In genomic region chr9:111959468-111959941, GRCh38 we compare ENCODE assay signal across 10 cellular contexts.
A peak's percentile ranks its signal among the peaks of the same experiment; 100 is the strongest.
DNase-seq lines count a peak whose midpoint lies in the region; ATAC-seq, FAIRE-seq and TF ChIP-seq lines count a peak whose summit lies in the region.
"Had no signal": no experiment of that assay in that cellular context is flagged by ENCODE, and none has a peak within 500 bp of the region (broad histone marks: within the 10 kb centered on the region; RNA-seq: fewer than 3 reads in every experiment).

No MANE protein-coding gene starts in this region.

- intact Hi-C loops in A673 (cut with micrococcal nuclease; ENCODE audit: unreplicated experiment) = no loop called here

- H3K4me3 ChIP-seq in Peyer's patch = peak overlapping the region in 1 of 4 donors; percentile 17
- H3K4me3 ChIP-seq in gastroesophageal sphincter = no peak overlapping the region
- peak overlapping the region; percentile 7 for H3K4me3 ChIP-seq in skeletal muscle satellite cell (ENCODE audit: low read length)
- H3K4me3 ChIP-seq in A673 (ENCODE audit: low read depth, low read length, poor library complexity, severe bottlenecking) = no peak overlapping the region

- POLR2A ChIA-PET in A673 (lab: Charles Lee; ENCODE audit: low non-redundant PET) = no interaction called here

- H3K27me3 ChIP-seq in Peyer's patch (no peaks in the 10 kb centered on the region), gastroesophageal sphincter (no peaks in the 10 kb centered on the region), skeletal muscle satellite cell (ENCODE audit: control insufficient read depth, insufficient read depth, low read length) (no peaks in the 10 kb centered on the region), A673 (replicated peaks; ENCODE audit: insufficient read depth, low read depth, low read length, poor library complexity) (no peaks in the 10 kb centered on the region)

- no peak for TF ChIP-seq POLR2A in H54 (IDR thresholded peaks at IDR 0.05; ENCODE audit: low read depth, low read length)
- peak; percentile 42 to 76 for TF ChIP-seq POLR2A in Peyer's patch (IDR thresholded peaks at IDR 0.05)
- TF ChIP-seq POLR2A in gastroesophageal sphincter (IDR thresholded peaks at IDR 0.05) = no peak

- 63 to 88% methylated on average over 1 to 2 of the region's 2 CpGs for WGBS in gastroesophageal sphincter (ENCODE audit: low coverage in 1 of 2), 2 donors

- peak; percentile 99 for FAIRE-seq in H54 (lab: Jason Lieb, UNC)

- peak overlapping the region; percentile 86 for H3K9ac ChIP-seq in skeletal muscle satellite cell (ENCODE audit: low read depth, low read length)

- BruUV-seq in A673 (replicated peaks; lab: Mats Ljungman, UMichigan) = no TSS peak

- TF ChIP-seq CTCF in Peyer's patch (IDR thresholded peaks at IDR 0.05) (peak in 2 of 6 experiments; percentile 20 to 32), gastroesophageal sphincter (IDR thresholded peaks at IDR 0.05) (no peak), A673 (conservative IDR thresholded peaks at IDR 0.05; ENCODE audit: low read depth, low read length) (no peak)

- ATAC-seq in gastroesophageal sphincter (peak; percentile 89), GM19452 (IDR thresholded peaks at IDR 0.05; ENCODE audit: unreplicated experiment) (no peak), HG02973 (IDR thresholded peaks at IDR 0.05; ENCODE audit: unreplicated experiment) (no peak)
- ATAC-seq: natural killer cell treated with Interleukin-12 subunit alpha and Interleukin-12 subunit beta and Interleukin-15 and Interleukin-18, amount 100 ng/mL, for 72 hours had no signal

- H3K27ac ChIP-seq in Peyer's patch (peak overlapping the region in 3 of 4 donors; percentile 80 to 96 (median 85)), gastroesophageal sphincter (no peak overlapping the region), A673 (ENCODE audit: low read depth, low read length, poor library complexity, severe bottlenecking) (no peak overlapping the region)

- peak; percentile 55 for DNase-seq in H54 (ENCODE audit: insufficient read length, low spot score)
- DNase-seq in Peyer's patch = peak in 2 of 3 donors; percentile 80 to 85
- DNase-seq in A673 (ENCODE audit: low spot score) = no peak
- no peak for DNase-seq in GM19240 (ENCODE audit: insufficient read length, low spot score)
- DNase-seq: NCI-H82 had no signal

- H3K4me1 ChIP-seq in Peyer's patch = peaks cover 0 to 38% (median 6%) of the 10 kb centered on the region in 4 donors
- H3K4me1 ChIP-seq in gastroesophageal sphincter = peaks cover 0 to 14% (median 9%) of the 10 kb centered on the region in 3 donors
- H3K4me1 ChIP-seq in skeletal muscle satellite cell (ENCODE audit: control insufficient read depth, insufficient read depth, low read length) = peaks cover 47% of the 10 kb centered on the region
- H3K4me1 ChIP-seq in A673 (ENCODE audit: insufficient read depth, low read length, poor library complexity, severe bottlenecking) = peaks cover 46% of the 10 kb centered on the region

- H3K36me3 ChIP-seq in Peyer's patch = no peaks in the 10 kb centered on the region
- H3K36me3 ChIP-seq in gastroesophageal sphincter = no peaks in the 10 kb centered on the region
- H3K36me3 ChIP-seq in skeletal muscle satellite cell (ENCODE audit: insufficient read depth, low read length) = no peaks in the 10 kb centered on the region
- no peaks in the 10 kb centered on the region for H3K36me3 ChIP-seq in A673 (ENCODE audit: insufficient read depth, low read length, poor library complexity, severe bottlenecking)

- H3K9me3 ChIP-seq in Peyer's patch = no peaks in the 10 kb centered on the region
- H3K9me3 ChIP-seq in gastroesophageal sphincter = no peaks in the 10 kb centered on the region
- no peaks in the 10 kb centered on the region for H3K9me3 ChIP-seq in skeletal muscle satellite cell (replicated peaks; ENCODE audit: low read length)
- no peaks in the 10 kb centered on the region for H3K9me3 ChIP-seq in A673 (ENCODE audit: low read depth, low read length, poor library complexity, severe bottlenecking)

- TF ChIP-seq EP300 in gastroesophageal sphincter (IDR thresholded peaks at IDR 0.05) = no peak

- peak overlapping the region; percentile 40 for H3K4me2 ChIP-seq in skeletal muscle satellite cell (ENCODE audit: low read length)

- CTCF ChIA-PET in A673 (lab: Charles Lee) = no interaction called here

Comparison
In these comparisons a context has a peak if more than half of its experiments do, and no peak if none do; other contexts are left out.
1. DNase-seq: peak in H54 (single experiment) and Peyer's patch (2 of 3); none in A673 (single experiment) and GM19240 (single experiment).
2. POLR2A ChIP-seq: peak in Peyer's patch (2 of 2); none in H54 (single experiment) and gastroesophageal sphincter (0 of 2).
3. H3K27ac ChIP-seq: peak in Peyer's patch (3 of 4); none in gastroesophageal sphincter (0 of 4) and A673 (single experiment).